In genomic region chr9:134296301-134297081, GRCh38 we compare ENCODE assay signal across 1 cellular context.
TF ChIP-seq lines count a peak whose summit lies in the region.

No MANE protein-coding gene starts in this region.

TF ChIP-seq in IMR-90, 13 proteins besides CTCF, POLR2A, EP300 and RAD21:
- TF ChIP-seq USF2 (IDR thresholded peaks at IDR 0.05; ENCODE audit: low read depth, low read length) (no peak), MXI1 (IDR thresholded peaks at IDR 0.05; ENCODE audit: borderline replicate concordance, low read depth, low read length) (no peak), RFX5 (IDR thresholded peaks at IDR 0.05; ENCODE audit: low read depth, low read length) (no peak), ELK1 (IDR thresholded peaks at IDR 0.05; ENCODE audit: borderline replicate concordance, low read depth, low read length) (no peak), NFE2L2 (IDR thresholded peaks at IDR 0.05; ENCODE audit: low read depth, low read length) (no peak), MAZ (IDR thresholded peaks at IDR 0.05; ENCODE audit: borderline replicate concordance, low read depth, low read length) (no peak), MAFK (IDR thresholded peaks at IDR 0.05; ENCODE audit: low read depth, low read length) (no peak), RCOR1 (IDR thresholded peaks at IDR 0.05; ENCODE audit: insufficient replicate concordance, low read length) (no peak), CEBPB (IDR thresholded peaks at IDR 0.05; ENCODE audit: low read depth, low read length) (no peak), SMC3 (IDR thresholded peaks at IDR 0.05; ENCODE audit: low read depth, low read length) (no peak), CHD1 (IDR thresholded peaks at IDR 0.05; ENCODE audit: low read depth, low read length) (no peak), FOS (IDR thresholded peaks at IDR 0.05; ENCODE audit: low read depth, low read length) (no peak), BHLHE40 (IDR thresholded peaks at IDR 0.05; ENCODE audit: low read depth, low read length) (no peak)
